In the genomic region with DNA sequence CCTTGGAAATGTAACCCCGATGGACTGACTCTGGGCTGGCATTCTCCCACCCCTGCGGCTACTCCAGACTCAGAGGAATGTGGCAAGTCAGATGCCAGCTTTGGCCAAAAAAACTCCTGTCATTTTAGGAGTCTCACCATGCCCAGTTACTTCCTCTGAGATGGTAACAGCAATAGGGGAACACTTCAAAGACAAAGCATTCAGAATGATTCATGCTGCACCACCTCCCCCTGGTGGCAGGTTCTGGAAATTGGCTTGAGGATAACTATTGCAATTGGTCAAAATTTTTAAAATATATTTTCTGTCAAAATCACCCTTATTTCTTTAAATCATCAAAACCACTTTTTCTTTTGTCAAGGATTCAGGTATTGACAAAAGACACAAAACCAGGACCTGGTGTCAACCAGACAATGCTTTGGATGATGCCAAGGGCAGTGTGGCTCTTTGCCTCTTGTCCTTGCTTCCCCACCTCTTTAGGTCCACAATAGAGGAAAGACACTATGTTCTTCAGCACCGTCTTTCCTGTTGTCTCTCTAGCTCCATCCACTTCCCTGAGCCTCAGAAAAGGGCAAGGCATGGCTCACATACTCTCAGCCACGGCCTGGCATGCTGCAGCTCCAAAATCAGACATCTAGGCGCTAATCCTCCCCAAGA, we compare ENCODE assay signal across 8 cellular contexts. TPM values are rescaled to one million over a fixed set of nuclear protein-coding genes. Genes with fewer than 3 reads are reported as not detected.
DNase-seq lines count a peak whose midpoint lies in the region; ATAC-seq and TF ChIP-seq lines count a peak whose summit lies in the region.

No MANE protein-coding gene starts in this region.

- no peak overlapping the region for H3K4me3 Mint-ChIP-seq in T-helper 2 cell treated with Interferon-gamma antibody and Interleukin-4, amounts not matched to agents 5 μg/mL and 100 μg/mL, for 36 hours

- H3K27me3 Mint-ChIP-seq in T-helper 2 cell treated with Interferon-gamma antibody and Interleukin-4, amounts not matched to agents 5 μg/mL and 100 μg/mL, for 36 hours (ENCODE audit: low read depth): no peaks in the 10 kb centered on the region

- TF ChIP-seq CTCF in GM12875 (IDR thresholded peaks at IDR 0.05; ENCODE audit: borderline replicate concordance, insufficient read depth, low read depth, low read length): peak; percentile 67; the same call in 1 of the 2 replicates

- H3K9me3 Mint-ChIP-seq in T-helper 2 cell treated with Interferon-gamma antibody and Interleukin-4, amounts not matched to agents 5 μg/mL and 100 μg/mL, for 36 hours: no peaks in the 10 kb centered on the region

- peaks cover 3% of the 10 kb centered on the region for H3K4me1 Mint-ChIP-seq in T-helper 2 cell treated with Interferon-gamma antibody and Interleukin-4, amounts not matched to agents 5 μg/mL and 100 μg/mL, for 36 hours (ENCODE audit: low read depth)

- peaks cover 29% of the 10 kb centered on the region for H3K36me3 Mint-ChIP-seq in T-helper 2 cell treated with Interferon-gamma antibody and Interleukin-4, amounts not matched to agents 5 μg/mL and 100 μg/mL, for 36 hours (ENCODE audit: low read depth)

- no peak overlapping the region for H3K27ac Mint-ChIP-seq in T-helper 2 cell treated with Interferon-gamma antibody and Interleukin-4, amounts not matched to agents 5 μg/mL and 100 μg/mL, for 36 hours

- intact Hi-C loops in left ventricle myocardium superior (cut with micrococcal nuclease) (loop anchor here (5.0 kb wide), 1 partner anchor 225 kb away; no protein-coding TSS in a partner anchor), sciatic nerve (cut with DNase I) (no loop called here)

- no peak overlapping the region for H3K4me3 ChIP-seq in GM12875 (ENCODE audit: low read depth, low read length)

- ATAC-seq in left ventricle myocardium superior (peak; percentile 68), sciatic nerve (peak; percentile 67), GM18870 (IDR thresholded peaks at IDR 0.05; ENCODE audit: unreplicated experiment) (no peak), GM21528 (IDR thresholded peaks at IDR 0.05; ENCODE audit: low FRiP score, unreplicated experiment) (no peak)

- DNase-seq in NCI-H1694 (lab: John Stamatoyannopoulos, UW): peak; percentile 29
- DNase-seq in T-helper 2 cell treated with Interferon-gamma antibody and Interleukin-4, amounts not matched to agents 5 μg/mL and 100 μg/mL, for 36 hours (ENCODE audit: low spot score): peak; percentile 51
- DNase-seq in amniotic epithelial cell (ENCODE audit: low read depth): peak; percentile 45
- peak; percentile 69 for DNase-seq in left ventricle myocardium superior
- peak; percentile 88 for DNase-seq in sciatic nerve (ENCODE audit: low spot score)

RNA-seq across cellular contexts. Expression of gene CDCA8, which starts 9.9 kb away (rescaled TPM):
- total RNA-seq in left ventricle myocardium superior (0.32 TPM), sciatic nerve (0.85 TPM)

RNA-seq across cellular contexts. Expression of gene RSPO1, which starts 47.8 kb away (rescaled TPM):
- 0.47 TPM for total RNA-seq in left ventricle myocardium superior
- total RNA-seq in sciatic nerve: 0.13 TPM

Comparison
In these comparisons a context has a peak if more than half of its experiments do, and no peak if none do; other contexts are left out.
1. DNase-seq: peak in every context shown above with its lines; median percentile 88 in sciatic nerve; 69 in left ventricle myocardium superior; 51 in T-helper 2 cell treated with Interferon-gamma antibody and Interleukin-4, amounts not matched to agents 5 μg/mL and 100 μg/mL, for 36 hours; 45 in amniotic epithelial cell; 29 in NCI-H1694.
2. ATAC-seq: peak in left ventricle myocardium superior (single experiment) and sciatic nerve (single experiment); none in GM18870 (single experiment) and GM21528 (single experiment).